In genomic region chr2:119387381-119388129, GRCh38 we compare ENCODE assay signal across 1 cellular context.
TF ChIP-seq lines count a peak whose summit lies in the region.

No MANE protein-coding gene starts in this region.

TF ChIP-seq in HCT116, 20 proteins besides CTCF, POLR2A, EP300 and RAD21 (continued from another document):
- TF ChIP-seq FOSL1 (IDR thresholded peaks at IDR 0.05; ENCODE audit: low read depth) = peak; percentile 53
- TF ChIP-seq EZH2 (IDR thresholded peaks at IDR 0.05) = no peak
